In the genomic region with DNA sequence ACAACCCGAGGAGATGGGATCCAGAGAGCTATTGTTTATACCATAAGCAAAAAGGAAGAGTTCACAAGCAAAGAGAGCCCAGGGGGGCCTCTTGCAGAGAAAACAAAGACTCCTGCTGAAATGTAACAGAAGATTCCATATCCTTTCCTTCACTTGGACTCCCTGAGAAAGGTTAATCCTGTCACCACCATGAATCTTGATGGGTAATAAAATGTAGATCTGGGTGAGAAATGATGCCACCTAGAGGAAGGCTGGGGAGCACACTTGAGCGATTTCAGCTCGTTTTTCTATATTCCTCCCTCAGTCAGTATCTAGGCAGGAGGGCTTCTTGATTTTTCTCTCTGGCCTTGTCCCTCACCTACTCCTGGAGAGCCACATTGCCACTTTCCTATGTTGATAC, we compare ENCODE assay signal across 8 cellular contexts. TPM values are rescaled to one million over a fixed set of nuclear protein-coding genes. Genes with fewer than 3 reads are reported as not detected.
DNase-seq lines count a peak whose midpoint lies in the region; ATAC-seq and TF ChIP-seq lines count a peak whose summit lies in the region.

No MANE protein-coding gene starts in this region.

- H3K79me2 ChIP-seq in MM.1S (ENCODE audit: low read length): no peaks in the 10 kb centered on the region

- H3K36me3 ChIP-seq in MM.1S (replicated peaks; ENCODE audit: insufficient read depth, low read length): no peaks in the 10 kb centered on the region

- H4K20me1 ChIP-seq in MM.1S (ENCODE audit: insufficient read depth, low read length): no peaks in the 10 kb centered on the region

- peak; percentile 68 for TF ChIP-seq CTCF in MM.1S (IDR thresholded peaks at IDR 0.05; ENCODE audit: low read length)
- TF ChIP-seq CTCF in choroid plexus epithelial cell (conservative IDR thresholded peaks at IDR 0.05; ENCODE audit: low read depth, low read length): peak; percentile 64

- H3K27me3 ChIP-seq in MM.1S (replicated peaks; ENCODE audit: insufficient read depth, low read length): no peaks in the 10 kb centered on the region

- no peaks in the 10 kb centered on the region for H3K9me3 Mint-ChIP-seq in activated T-cell treated with anti-CD3 and anti-CD28 coated beads, Interleukin-2, amount 50 U/mL, for 24 hours

- no peak overlapping the region for H3K4me3 Mint-ChIP-seq in activated T-cell treated with anti-CD3 and anti-CD28 coated beads, Interleukin-2, amount 50 U/mL, for 24 hours

- H3F3A ChIP-seq in MM.1S (ENCODE audit: insufficient read depth, low read length): no peaks in the 10 kb centered on the region

- no peak overlapping the region for H3K4me3 ChIP-seq in MM.1S (ENCODE audit: low read length)
- no peak overlapping the region for H3K4me3 ChIP-seq in choroid plexus epithelial cell (ENCODE audit: low read depth, low read length)

- peaks cover 32% of the 10 kb centered on the region for H3K27me3 Mint-ChIP-seq in activated T-cell treated with anti-CD3 and anti-CD28 coated beads, Interleukin-2, amount 50 U/mL, for 24 hours

- H3K4me1 Mint-ChIP-seq in activated T-cell treated with anti-CD3 and anti-CD28 coated beads, Interleukin-2, amount 50 U/mL, for 24 hours (ENCODE audit: low read depth): no peaks in the 10 kb centered on the region

- H3K4me1 ChIP-seq in MM.1S (ENCODE audit: low read length): no peaks in the 10 kb centered on the region

- H3K27ac ChIP-seq in MM.1S (ENCODE audit: low read length): no peak overlapping the region

- ATAC-seq in GM18519 (IDR thresholded peaks at IDR 0.05; ENCODE audit: low FRiP score, unreplicated experiment) (no peak), GM21825 (IDR thresholded peaks at IDR 0.05; ENCODE audit: unreplicated experiment) (no peak)

- no peak overlapping the region for H3K27ac Mint-ChIP-seq in activated T-cell treated with anti-CD3 and anti-CD28 coated beads, Interleukin-2, amount 50 U/mL, for 24 hours

- peaks cover 17% of the 10 kb centered on the region for H3K36me3 Mint-ChIP-seq in activated T-cell treated with anti-CD3 and anti-CD28 coated beads, Interleukin-2, amount 50 U/mL, for 24 hours (ENCODE audit: low read depth)

- no peaks in the 10 kb centered on the region for H3K9me3 ChIP-seq in MM.1S (replicated peaks; ENCODE audit: insufficient read depth, low read length)

- no peak overlapping the region for H3K9ac ChIP-seq in MM.1S (ENCODE audit: low read length)

- no peak overlapping the region for H3K4me2 ChIP-seq in MM.1S (ENCODE audit: low read depth, low read length)

- no peak overlapping the region for H2AFZ ChIP-seq in MM.1S (ENCODE audit: low read length)

- DNase-seq in SIG-M5 treated with dmso at 0.1 percent for 504 hours (lab: John Stamatoyannopoulos, UW; ENCODE audit: unreplicated experiment): peak; percentile 55
- DNase-seq in SIG-M5 (lab: John Stamatoyannopoulos, UW): no peak
- peak; percentile 38 for DNase-seq in MM.1S
- peak; percentile 49 for DNase-seq in choroid plexus epithelial cell (ENCODE audit: low read depth)
- DNase-seq in renal cortical epithelial cell (ENCODE audit: low read depth): peak; percentile 30
- no peak for DNase-seq in activated T-cell treated with anti-CD3 and anti-CD28 coated beads, Interleukin-2, amount 50 U/mL, for 24 hours

- H3K9me2 ChIP-seq in MM.1S (replicated peaks; ENCODE audit: insufficient read depth, low read length): no peaks in the 10 kb centered on the region

RNA-seq across cellular contexts. Expression of gene KCNE5, which starts 10.2 kb away (rescaled TPM):
- 0.10 TPM in 1 of 2 replicates, not detected in the other for total RNA-seq in renal cortical epithelial cell

Comparison
In these comparisons a context has a peak if more than half of its experiments do, and no peak if none do; other contexts are left out.
1. DNase-seq: peak in SIG-M5 treated with dmso at 0.1 percent for 504 hours (single experiment), MM.1S (single experiment), choroid plexus epithelial cell (single experiment) and renal cortical epithelial cell (single experiment); none in SIG-M5 (single experiment) and activated T-cell treated with anti-CD3 and anti-CD28 coated beads, Interleukin-2, amount 50 U/mL, for 24 hours (single experiment).